Comparison of ENCODE assay signal across 2 cellular contexts in genomic region chr6:41074692-41075436, GRCh38.
TF ChIP-seq lines count a peak whose summit lies in the region.

No MANE protein-coding gene starts in this region.

TF ChIP-seq in SK-N-SH, 30 proteins besides CTCF, POLR2A, EP300 and RAD21 (continued from another document):
- TF ChIP-seq ZBTB33 (IDR thresholded peaks at IDR 0.05; ENCODE audit: borderline replicate concordance, low read depth) (no peak), NRF1 (IDR thresholded peaks at IDR 0.05; ENCODE audit: low read depth, low read length) (no peak), NFIC (IDR thresholded peaks at IDR 0.05; ENCODE audit: borderline replicate concordance) (no peak), RFX5 (IDR thresholded peaks at IDR 0.05; ENCODE audit: low read length) (no peak), PBX3 (IDR thresholded peaks at IDR 0.05) (no peak), EZH2phosphoT487 (IDR thresholded peaks at IDR 0.05; ENCODE audit: borderline replicate concordance, low read depth) (no peak)
TF ChIP-seq in SK-N-SH: peak in this region for 0.

TF ChIP-seq in SK-N-SH treated with all-trans-retinoic acid at 6 μM for 48 hours, 23 proteins besides CTCF, POLR2A, EP300 and RAD21 (continued from another document):
- TF ChIP-seq ARNTL (CRISPR knock-in tag; IDR thresholded peaks at IDR 0.05; ENCODE audit: borderline replicate concordance, low read depth) = no peak
- no peak for TF ChIP-seq ZFP30 (CRISPR knock-in tag; IDR thresholded peaks at IDR 0.05)
- TF ChIP-seq GLIS3 (CRISPR knock-in tag; IDR thresholded peaks at IDR 0.05) = no peak
- no peak for TF ChIP-seq ISL1 (CRISPR knock-in tag; IDR thresholded peaks at IDR 0.05)
- no peak for TF ChIP-seq CSRNP3 (CRISPR knock-in tag; IDR thresholded peaks at IDR 0.05)
- no peak for TF ChIP-seq BACH2 (CRISPR knock-in tag; IDR thresholded peaks at IDR 0.05; ENCODE audit: borderline replicate concordance)
- TF ChIP-seq CREB5 (CRISPR knock-in tag; IDR thresholded peaks at IDR 0.05; ENCODE audit: low read depth) = no peak
- no peak for TF ChIP-seq OSR1 (CRISPR knock-in tag; IDR thresholded peaks at IDR 0.05)
- TF ChIP-seq ZC3H10 (CRISPR knock-in tag; IDR thresholded peaks at IDR 0.05) = no peak
- TF ChIP-seq PPARA (CRISPR knock-in tag; IDR thresholded peaks at IDR 0.05; ENCODE audit: borderline replicate concordance) = no peak
- no peak for TF ChIP-seq RARB (CRISPR knock-in tag; IDR thresholded peaks at IDR 0.05)
TF ChIP-seq in SK-N-SH treated with all-trans-retinoic acid at 6 μM for 48 hours: peak in this region for 0.
